In the genomic region with DNA sequence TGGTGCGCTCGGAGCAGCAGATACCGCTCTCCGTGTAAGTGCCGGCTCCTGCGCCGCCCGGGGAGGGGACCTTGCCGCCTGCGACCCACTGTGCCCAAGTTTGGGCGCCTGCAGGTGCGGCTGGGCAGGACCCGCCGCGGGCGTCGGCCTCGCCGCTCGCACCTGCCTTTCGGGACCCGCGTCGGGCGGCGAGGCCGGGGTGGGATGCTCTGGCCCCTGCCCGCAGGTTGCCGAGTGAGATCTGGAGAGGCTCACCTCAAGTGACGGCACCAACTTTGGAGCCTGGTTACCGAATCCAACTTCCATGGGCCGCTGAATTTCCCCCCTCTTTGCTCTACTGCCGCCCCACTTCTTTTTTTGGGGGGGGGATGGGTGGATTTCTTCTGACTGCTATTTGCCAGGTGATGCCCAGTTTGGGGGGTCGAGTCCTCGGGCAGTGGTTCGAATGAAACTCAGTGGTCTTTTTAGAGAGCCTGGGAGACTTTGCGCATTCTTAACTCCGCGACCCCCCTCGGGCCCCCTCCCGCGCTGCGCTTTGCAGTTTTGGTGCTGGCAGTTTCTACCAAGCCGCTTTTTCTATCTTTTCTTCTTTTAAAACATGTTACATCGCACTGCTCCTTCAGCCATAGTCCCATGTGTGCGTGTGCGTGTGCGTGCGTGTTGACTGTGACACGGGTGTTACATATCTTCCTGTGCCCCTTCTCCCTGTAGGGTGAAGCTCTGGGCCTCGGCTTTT, we compare ENCODE assay signal across 9 cellular contexts. TPM values are rescaled to one million over a fixed set of nuclear protein-coding genes. Genes with fewer than 3 reads are reported as not detected.
DNase-seq lines count a peak whose midpoint lies in the region; ATAC-seq and TF ChIP-seq lines count a peak whose summit lies in the region.
"Had no signal": no experiment of that assay in that cellular context is flagged by ENCODE, and none has a peak within 500 bp of the region (broad histone marks: within the 10 kb centered on the region; RNA-seq: fewer than 3 reads in every experiment).

No MANE protein-coding gene starts in this region.

- ATAC-seq in Right ventricle myocardium superior (ENCODE audit: poor library complexity) = peak; percentile 13
- no peak for ATAC-seq in left ventricle myocardium superior
- no peak for ATAC-seq in upper lobe of right lung

- no peak for TF ChIP-seq CTCF in upper lobe of right lung (IDR thresholded peaks at IDR 0.05)

- H3K27ac ChIP-seq in ectodermal cell (ENCODE audit: insufficient read depth, low read depth, low read length, poor library complexity, severe bottlenecking) = no peak overlapping the region
- H3K27ac ChIP-seq in muscle layer of duodenum (ENCODE audit: low read length) = no peak overlapping the region
- H3K27ac ChIP-seq in upper lobe of right lung = no peak overlapping the region

- DNase-seq in Right ventricle myocardium superior (no peak), left ventricle myocardium superior (no peak), upper lobe of right lung (no peak), NAMALWA (ENCODE audit: low spot score) (no peak), SKM-1 treated with dmso at 0.1 percent for 144 hours (lab: John Stamatoyannopoulos, UW; ENCODE audit: unreplicated experiment) (no peak), putamen (ENCODE audit: low spot score) (no peak)

- 1 to 2% methylated on average over 51 of the region's 51 CpGs for WGBS in ectodermal cell, 2 experiments

- H3K36me3 ChIP-seq in ectodermal cell (ENCODE audit: control insufficient read depth, insufficient read depth, low read length) (no peaks in the 10 kb centered on the region), muscle layer of duodenum (ENCODE audit: control insufficient read depth in 1 of 2, insufficient read depth in 2 of 2, low read length in 2 of 2) (no peaks in the 10 kb centered on the region), upper lobe of right lung (no peaks in the 10 kb centered on the region)

- H3K9me3 ChIP-seq in ectodermal cell (ENCODE audit: control insufficient read depth, low read length) (no peaks in the 10 kb centered on the region), muscle layer of duodenum (ENCODE audit: control insufficient read depth in 1 of 2, low read length in 2 of 2) (no peaks in the 10 kb centered on the region), upper lobe of right lung (no peaks in the 10 kb centered on the region)

- peaks cover 15% of the 10 kb centered on the region for H3K4me1 ChIP-seq in ectodermal cell (ENCODE audit: control insufficient read depth, insufficient read depth, low read length)
- peaks cover 0 to 24% of the 10 kb centered on the region in 2 donors for H3K4me1 ChIP-seq in muscle layer of duodenum (ENCODE audit: control insufficient read depth in 1 of 2, insufficient read depth in 2 of 2, low read length in 2 of 2)
- H3K4me1 ChIP-seq in upper lobe of right lung = no peaks in the 10 kb centered on the region

- H3K4me3 ChIP-seq in ectodermal cell (ENCODE audit: insufficient read depth, low read depth, low read length) (peak overlapping the region; percentile 38), muscle layer of duodenum (ENCODE audit: low read depth in 1 of 2, low read length in 2 of 2) (peak overlapping the region; percentile 55 to 74), upper lobe of right lung (peak overlapping the region; percentile 47)

- H3K27me3 ChIP-seq in ectodermal cell (ENCODE audit: control insufficient read depth, insufficient read depth, low read length, poor library complexity, severe bottlenecking) (peaks cover 90% of the 10 kb centered on the region), muscle layer of duodenum (ENCODE audit: low read depth, low read length) (peaks cover 11% of the 10 kb centered on the region), upper lobe of right lung (peaks cover 31% of the 10 kb centered on the region)

- intact Hi-C loops in Right ventricle myocardium superior (cut with DNase I) (no loop called here), left ventricle myocardium superior (cut with micrococcal nuclease) (no loop called here), upper lobe of right lung (cut with DNase I) (no loop called here)

RNA-seq across cellular contexts. Expression of a gene that starts 0.6 kb away (rescaled TPM):
- total RNA-seq in Right ventricle myocardium superior (35.5 TPM), left ventricle myocardium superior (26.9 TPM), upper lobe of right lung (7.3 TPM)
- polyA plus RNA-seq in ectodermal cell (2013, experiment 1 of 4) = 1.5 TPM
- polyA plus RNA-seq in ectodermal cell (2013, experiment 2 of 4) = 1.3 TPM
- 1.7 TPM for polyA plus RNA-seq in ectodermal cell (2013, experiment 3 of 4)
- 0.85 TPM for polyA plus RNA-seq in ectodermal cell (2013, experiment 4 of 4)
- total RNA-seq: activated T-helper 2 cell treated with anti-CD3 and anti-CD28 coated beads, Interferon-gamma antibody, Interleukin-2, Interleukin-4, amounts not matched to agents 10 μg/mL and 5 μg/mL and 100 μg/mL, durations not matched to agents 14 hours and 24 hours and 36 hours had no signal
